In genomic region chr20:32574296-32575226, GRCh38 we compare ENCODE assay signal across 8 cellular contexts. TPM values are rescaled to one million over a fixed set of nuclear protein-coding genes. Genes with fewer than 3 reads are reported as not detected.
DNase-seq lines count a peak whose midpoint lies in the region; ATAC-seq and TF ChIP-seq lines count a peak whose summit lies in the region.

No MANE protein-coding gene starts in this region.

- TF ChIP-seq POLR2A in adrenal gland (IDR thresholded peaks at IDR 0.05), result no peak

- WGBS in adrenal gland, 4 donors, result 40 to 70% (median 47%) methylated on average over 15 to 34 of the region's 34 CpGs
- 54 to 55% methylated on average over 30 to 34 of the region's 34 CpGs for WGBS in mesodermal cell (ENCODE audit: insufficient coverage in 2 of 2), 2 experiments

- H3K4me1 ChIP-seq in adrenal gland (replicated peaks in 1 of 2) (peaks cover 0 to 31% of the 10 kb centered on the region in 2 donors), mesodermal cell (ENCODE audit: control insufficient read depth, insufficient read depth, low read length, poor library complexity, severe bottlenecking) (peaks cover 18% of the 10 kb centered on the region)

- H3K9me3 ChIP-seq in adrenal gland (replicated peaks in 1 of 3) (no peaks in the 10 kb centered on the region), mesodermal cell (ENCODE audit: control insufficient read depth, low read length) (no peaks in the 10 kb centered on the region)

- no peak for TF ChIP-seq CTCF in adrenal gland (IDR thresholded peaks at IDR 0.05)

- H3K36me3 ChIP-seq in adrenal gland (replicated peaks in 1 of 2), result no peaks in the 10 kb centered on the region
- H3K36me3 ChIP-seq in mesodermal cell (ENCODE audit: control insufficient read depth, insufficient read depth, low read length), result no peaks in the 10 kb centered on the region

- peak overlapping the region in 2 of 5 donors; percentile 50 to 68 for H3K27ac ChIP-seq in adrenal gland
- H3K27ac ChIP-seq in mesodermal cell (ENCODE audit: low read depth, low read length, severe bottlenecking), result peak overlapping the region; percentile 73

- ATAC-seq in GM18909 (IDR thresholded peaks at IDR 0.05; ENCODE audit: poor library complexity, unreplicated experiment) (no peak), HG03432 (IDR thresholded peaks at IDR 0.05; ENCODE audit: unreplicated experiment) (no peak), HG03135 (IDR thresholded peaks at IDR 0.05; ENCODE audit: unreplicated experiment) (no peak)

- peak; percentile 92 for DNase-seq in ELR (ENCODE audit: low read depth)
- DNase-seq in NOMO-1 treated with dmso at 0.1 percent for 144 hours (lab: John Stamatoyannopoulos, UW; ENCODE audit: unreplicated experiment), result peak; percentile 28
- DNase-seq in adrenal gland, result peak in 6 of 7 donors; percentile 77 to 85 (median 80)
- DNase-seq in HT-29 (ENCODE audit: low spot score), result no peak

- intact Hi-C loops in adrenal gland (cut with DNase I), result no loop called here

- no peaks in the 10 kb centered on the region for H3K27me3 ChIP-seq in adrenal gland

- H3K4me3 ChIP-seq in adrenal gland (no peak overlapping the region), mesodermal cell (ENCODE audit: extremely low read depth, insufficient read depth, low read length, poor library complexity, severe bottlenecking) (no peak overlapping the region)

RNA-seq across cellular contexts. Expression of gene NOL4L, which starts 10.6 kb away (rescaled TPM):
- total RNA-seq in adrenal gland, result 10 to 100 TPM in 7 of 8 donors, 1 to 10 TPM in 1; 9.7 to 30.4 (median 15.7) TPM
- 10 to 100 TPM in 2 of 3 donors, 1 to 10 TPM in 1; 6.4 to 29.8 (median 13.8) TPM for polyA plus RNA-seq in adrenal gland
- 74.9 TPM for polyA plus RNA-seq in mesodermal cell (2013, experiment 1 of 2)
- 55.6 TPM for polyA plus RNA-seq in mesodermal cell (2013, experiment 2 of 2)
- 41.8 and 42.9 TPM in 2 replicates for total RNA-seq in HT-29 (2014; rRNA removed; shearing (Covaris generic))
